Comparison of ENCODE assay signal across 1 cellular context in genomic region chr6:118652051-118652699, GRCh38.
TF ChIP-seq lines count a peak whose summit lies in the region.

No MANE protein-coding gene starts in this region.

TF ChIP-seq in HepG2, 621 proteins besides CTCF, POLR2A, EP300 and RAD21 (continued from another document):
- TF ChIP-seq THAP9 (CRISPR knock-in tag; IDR thresholded peaks at IDR 0.05; ENCODE audit: borderline replicate concordance) (no peak), ZNF354B (CRISPR knock-in tag; IDR thresholded peaks at IDR 0.05) (0 out of 2 replicates have a peak, but pooled peaks have one; percentile 9), PATZ1 (CRISPR knock-in tag; IDR thresholded peaks at IDR 0.05) (0 out of 2 replicates have a peak, but pooled peaks have one; percentile 4), ZNF432 (CRISPR knock-in tag; IDR thresholded peaks at IDR 0.05; ENCODE audit: borderline replicate concordance) (no peak)
TF ChIP-seq in HepG2: peak in this region for 4.
